Comparison of ENCODE assay signal across 23 cellular contexts in the genomic region with DNA sequence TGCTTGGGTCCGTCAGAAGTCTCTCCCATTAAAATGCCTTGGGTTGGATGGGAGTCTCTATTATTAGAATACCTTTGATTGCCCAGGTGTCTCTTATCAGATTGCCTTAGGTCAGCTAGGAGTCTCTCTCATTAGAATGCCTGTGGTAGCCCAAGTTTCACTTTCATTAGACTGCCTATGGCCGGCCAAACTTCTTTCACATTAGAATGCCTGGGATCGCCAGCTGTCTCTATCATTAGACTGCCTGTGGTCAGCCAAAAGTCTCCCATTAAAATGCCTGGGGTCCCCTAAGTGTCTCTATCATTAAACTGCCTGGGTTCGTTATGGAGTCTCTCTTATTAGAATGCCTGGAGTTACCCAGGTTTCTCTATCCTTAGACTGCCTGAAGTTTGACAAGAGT.
"Had no signal": no experiment of that assay in that cellular context is flagged by ENCODE, and none has a peak within 500 bp of the region (broad histone marks: within the 10 kb centered on the region; RNA-seq: fewer than 3 reads in every experiment).

No MANE protein-coding gene starts in this region.

- ATAC-seq: esophagus mucosa; gastrocnemius medialis; left lung; natural killer cell; pancreas; right lobe of liver; stimulated activated effector memory CD8-positive, alpha-beta T cell treated with anti-CD3 and anti-CD28 coated beads, Interleukin-12 subunit alpha, Interleukin-12 subunit beta, amount 100 ng/mL, for 72 hours had no signal

- H3K27ac ChIP-seq: epithelial cell of prostate, gastrocnemius medialis, left lung, neutrophil, pancreas, right lobe of liver, stomach, thyroid gland had no signal

- H3K27me3 ChIP-seq: gastrocnemius medialis, left lung, neutrophil, pancreas, right lobe of liver, stomach, thyroid gland had no signal

- DNase-seq: cerebellar nuclear complex; cortex of kidney; effector CD4-positive, alpha-beta T cell; foreskin fibroblast; gastrocnemius medialis; left lung; mammary epithelial cell; mesendoderm; midbrain; natural killer cell; pancreas; right lobe of liver; stimulated activated CD4-positive, alpha-beta T cell treated with anti-CD3 and anti-CD28 coated beads, Interleukin-2, amount 100 ng/mL, for 24 hours; stimulated activated CD4-positive, alpha-beta T cell treated with anti-CD3 and anti-CD28 coated beads, Interleukin-4, amount 100 ng/mL, for 24 hours; stimulated activated naive CD4-positive, alpha-beta T cell treated with Interleukin-2 at 50 U/mL for 16 hours; stomach; thyroid gland; trophoblast cell had no signal

- H3K4me3 Mint-ChIP-seq: natural killer cell; neural crest cell; stimulated activated effector memory CD8-positive, alpha-beta T cell treated with anti-CD3 and anti-CD28 coated beads, Interleukin-12 subunit alpha, Interleukin-12 subunit beta, amount 100 ng/mL, for 72 hours had no signal

- H3K4me1 Mint-ChIP-seq: natural killer cell; neural crest cell; stimulated activated effector memory CD8-positive, alpha-beta T cell treated with anti-CD3 and anti-CD28 coated beads, Interleukin-12 subunit alpha, Interleukin-12 subunit beta, amount 100 ng/mL, for 72 hours had no signal

- H3K27ac Mint-ChIP-seq: natural killer cell; stimulated activated effector memory CD8-positive, alpha-beta T cell treated with anti-CD3 and anti-CD28 coated beads, Interleukin-12 subunit alpha, Interleukin-12 subunit beta, amount 100 ng/mL, for 72 hours had no signal

- H3K36me3 Mint-ChIP-seq: stimulated activated effector memory CD8-positive, alpha-beta T cell treated with anti-CD3 and anti-CD28 coated beads, Interleukin-12 subunit alpha, Interleukin-12 subunit beta, amount 100 ng/mL, for 72 hours had no signal

- H3K4me1 ChIP-seq: left lung, pancreas, right lobe of liver, stomach, thyroid gland had no signal

- H3K36me3 ChIP-seq: gastrocnemius medialis, neutrophil, right lobe of liver had no signal

- H3K9me3 ChIP-seq: gastrocnemius medialis, pancreas, thyroid gland had no signal

- H3K4me3 ChIP-seq: gastrocnemius medialis, left lung, pancreas, right lobe of liver, stomach, thyroid gland had no signal
